8 cellular contexts compared by ENCODE assay signal in the genomic region with DNA sequence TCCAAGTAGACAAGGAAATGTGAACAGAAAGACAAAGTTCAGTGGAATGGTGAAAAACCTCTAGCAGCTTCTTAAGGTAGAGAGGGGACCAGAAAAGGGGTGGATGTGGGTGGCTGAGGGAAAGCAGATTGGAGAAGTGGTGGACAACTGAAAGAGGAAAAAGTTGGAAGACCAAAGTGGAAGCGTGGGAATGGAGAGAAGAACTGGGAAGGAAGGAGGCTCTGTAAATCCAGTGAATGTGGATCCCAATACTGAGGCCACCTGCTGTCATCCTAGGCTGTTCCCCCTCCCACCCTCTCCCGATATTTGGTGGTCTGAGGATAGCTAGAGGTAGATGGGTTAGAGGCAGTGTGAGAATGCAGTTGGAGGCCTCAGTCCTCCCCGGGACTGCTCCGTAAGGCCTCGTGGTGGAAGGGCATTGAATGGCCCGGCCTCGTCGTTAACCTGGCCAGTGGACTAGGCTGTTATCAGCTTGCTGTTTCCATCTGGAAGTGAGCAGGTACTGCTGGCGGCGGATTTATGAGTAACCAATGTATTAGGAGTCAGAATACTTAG. TPM values are rescaled to one million over a fixed set of nuclear protein-coding genes. Genes with fewer than 3 reads are reported as not detected.
A peak's percentile ranks its signal among the peaks of the same experiment; 100 is the strongest.
DNase-seq lines count a peak whose midpoint lies in the region; ATAC-seq and TF ChIP-seq lines count a peak whose summit lies in the region.

No MANE protein-coding gene starts in this region.

- no peaks in the 10 kb centered on the region for H3K9me3 Mint-ChIP-seq in central memory CD8-positive, alpha-beta T cell

- no peak for ATAC-seq in central memory CD8-positive, alpha-beta T cell (replicated peaks; ENCODE audit: extremely low read depth, poor library complexity, severe bottlenecking)
- no peak for ATAC-seq in lung (ENCODE audit: insufficient read depth, low FRiP score)
- ATAC-seq in upper lobe of right lung = peak; percentile 21
- no peak for ATAC-seq in GM21526 (IDR thresholded peaks at IDR 0.05; ENCODE audit: low FRiP score, unreplicated experiment)

- H3K27me3 Mint-ChIP-seq in central memory CD8-positive, alpha-beta T cell = no peaks in the 10 kb centered on the region

- H3K36me3 ChIP-seq in ES-I3 (ENCODE audit: insufficient read depth, low read length) = no peaks in the 10 kb centered on the region
- no peaks in the 10 kb centered on the region for H3K36me3 ChIP-seq in lung (ENCODE audit: control insufficient read depth in 2 of 2, insufficient read depth in 2 of 2, low read length in 2 of 2)
- H3K36me3 ChIP-seq in upper lobe of right lung = no peaks in the 10 kb centered on the region

- intact Hi-C loops in upper lobe of right lung (cut with DNase I) = no loop called here

- TF ChIP-seq CTCF in lung (IDR thresholded peaks at IDR 0.05; ENCODE audit: control extremely low read depth, extremely low read depth) (no peak), upper lobe of right lung (IDR thresholded peaks at IDR 0.05) (no peak)

- 49 to 60% methylated on average over 10 of the region's 10 CpGs for WGBS in lung, 2 donors

- H3K9me3 ChIP-seq in ES-I3 (ENCODE audit: control insufficient read depth, insufficient read depth, low read length) = no peaks in the 10 kb centered on the region
- no peaks in the 10 kb centered on the region for H3K9me3 ChIP-seq in lung (ENCODE audit: control insufficient read depth in 2 of 2, insufficient read depth in 1 of 2, low read length in 1 of 2)
- no peaks in the 10 kb centered on the region for H3K9me3 ChIP-seq in upper lobe of right lung

- H3K27ac Mint-ChIP-seq in central memory CD8-positive, alpha-beta T cell (ENCODE audit: low read depth) = peak overlapping the region; percentile 96

- peak overlapping the region; percentile 83 to 98 for H3K27ac ChIP-seq in lung (ENCODE audit: low read depth in 1 of 2, low read length in 1 of 2)
- H3K27ac ChIP-seq in upper lobe of right lung = peak overlapping the region; percentile 97

- H3K9ac ChIP-seq in ES-I3 (ENCODE audit: low read depth, low read length) = peak overlapping the region; percentile 51

- H3K4me3 Mint-ChIP-seq in central memory CD8-positive, alpha-beta T cell = peak overlapping the region; percentile 87

- peaks cover 7% of the 10 kb centered on the region for H3K36me3 Mint-ChIP-seq in central memory CD8-positive, alpha-beta T cell (ENCODE audit: insufficient read depth)

- DNase-seq in NCI-H510A treated with DMSO at 0.1 percent for 48 hours (lab: John Stamatoyannopoulos, UW) (peak; percentile 63), lung (ENCODE audit: low spot score) (no peak), upper lobe of right lung (no peak), NCI-H1436 (lab: John Stamatoyannopoulos, UW) (no peak), SW 1271 (lab: John Stamatoyannopoulos, UW) (no peak)
- DNase-seq in central memory CD8-positive, alpha-beta T cell (ENCODE audit: low spot score in 2 of 2) = no peak

- peaks cover 7% of the 10 kb centered on the region for H3K4me1 ChIP-seq in ES-I3 (ENCODE audit: insufficient read depth, low read length)
- H3K4me1 ChIP-seq in lung (ENCODE audit: control insufficient read depth in 2 of 2, insufficient read depth in 2 of 2, low read length in 2 of 2) = peaks cover 3 to 4% of the 10 kb centered on the region in 2 donors
- peaks cover 15% of the 10 kb centered on the region for H3K4me1 ChIP-seq in upper lobe of right lung

- H3K27me3 ChIP-seq in lung (ENCODE audit: control insufficient read depth, insufficient read depth) (no peaks in the 10 kb centered on the region), upper lobe of right lung (no peaks in the 10 kb centered on the region)

- peak overlapping the region; percentile 43 for H3K4me3 ChIP-seq in lung
- H3K4me3 ChIP-seq in upper lobe of right lung = peak overlapping the region; percentile 89

- H3K4me1 Mint-ChIP-seq in central memory CD8-positive, alpha-beta T cell = peaks cover 12% of the 10 kb centered on the region

RNA-seq across cellular contexts. Expression of a gene that starts 0.8 kb away (rescaled TPM):
- total RNA-seq in lung (10 to 100 TPM in 1 of 2 donors, 1 to 10 TPM in 1; 9.1 to 16.1 TPM), upper lobe of right lung (19.0 TPM)
- 1 to 10 TPM; 3.0 to 9.4 TPM for polyA plus RNA-seq in lung

RNA-seq across cellular contexts. Expression of a gene that starts 19.9 kb away (rescaled TPM):
- 100 to 1,000 TPM; 186 to 215 TPM for total RNA-seq in lung
- polyA plus RNA-seq in lung = 100 to 1,000 TPM; 146 to 644 TPM
- total RNA-seq in upper lobe of right lung = 244 TPM

RNA-seq across cellular contexts. Expression of a gene that starts 45.7 kb away (rescaled TPM):
- total RNA-seq in lung = 10 to 100 TPM; 23.2 to 27.5 TPM
- polyA plus RNA-seq in lung = 10 to 100 TPM in 1 of 2 donors, 1 to 10 TPM in 1; 9.6 to 14.9 TPM
- total RNA-seq in upper lobe of right lung = 25.0 TPM

RNA-seq across cellular contexts. Expression of a gene that starts 51.5 kb away (rescaled TPM):
- 10 to 100 TPM in 1 of 2 donors, 1 to 10 TPM in 1; 9.7 to 26.0 TPM for total RNA-seq in lung
- polyA plus RNA-seq in lung = 10 to 100 TPM; 17.0 to 17.3 TPM
- 34.2 TPM for total RNA-seq in upper lobe of right lung
